17 cellular contexts compared by ENCODE assay signal in the genomic region with DNA sequence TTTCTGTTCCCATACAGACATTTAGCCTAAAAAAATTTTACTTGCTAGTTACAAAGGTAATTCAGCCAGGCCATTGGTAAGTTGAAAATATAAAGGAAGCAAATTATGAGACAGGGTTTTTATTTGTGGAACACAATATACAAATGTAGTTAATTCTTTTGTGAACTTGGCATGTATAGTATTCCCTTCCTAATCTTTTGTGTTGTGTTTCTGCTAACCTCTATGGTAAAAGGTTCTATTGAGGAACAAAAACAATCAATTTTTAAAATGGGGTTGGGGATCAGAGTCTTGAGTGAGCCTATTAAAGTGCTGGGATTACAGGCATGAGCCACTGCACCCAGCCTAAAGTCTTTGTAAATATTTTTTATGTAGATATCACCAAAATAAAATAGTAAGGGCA. TPM values are rescaled to one million over a fixed set of nuclear protein-coding genes. Genes with fewer than 3 reads are reported as not detected.
A peak's percentile ranks its signal among the peaks of the same experiment; 100 is the strongest.
DNase-seq lines count a peak whose midpoint lies in the region; ATAC-seq and TF ChIP-seq lines count a peak whose summit lies in the region.
"Had no signal": no experiment of that assay in that cellular context is flagged by ENCODE, and none has a peak within 500 bp of the region (broad histone marks: within the 10 kb centered on the region; RNA-seq: fewer than 3 reads in every experiment).

No MANE protein-coding gene starts in this region.

- H3K4me1 ChIP-seq in HAP-1, result peaks cover 29% of the 10 kb centered on the region
- no peaks in the 10 kb centered on the region for H3K4me1 ChIP-seq in mucosa of descending colon (ENCODE audit: low read depth)

- TF ChIP-seq CTCF in SU-DHL-6 (IDR thresholded peaks at IDR 0.05; ENCODE audit: insufficient read depth, low read length, poor library complexity, severe bottlenecking) (no peak), mucosa of descending colon (IDR thresholded peaks at IDR 0.05) (no peak)

- H3K27me3 Mint-ChIP-seq in naive B cell, result no peaks in the 10 kb centered on the region

- peak overlapping the region; percentile 29 for H3K9ac ChIP-seq in SU-DHL-6 (ENCODE audit: low read length)

- H3K9me3 Mint-ChIP-seq in naive B cell, result no peaks in the 10 kb centered on the region

- in situ Hi-C loops in HAP-1 (cut with MboI; ENCODE audit: low sequenced_read_pairs), result no loop called here

- peaks cover 14 to 16% of the 10 kb centered on the region in 2 donors for H3K36me3 Mint-ChIP-seq in naive B cell

- no peaks in the 10 kb centered on the region; the same call in 1 of the 2 replicates for H3K36me3 ChIP-seq in HAP-1 (replicated peaks)
- peaks cover 29% of the 10 kb centered on the region for H3K36me3 ChIP-seq in SU-DHL-6 (ENCODE audit: low read length)
- H3K36me3 ChIP-seq in mucosa of descending colon (ENCODE audit: low read depth), result no peaks in the 10 kb centered on the region
- H3K36me3 ChIP-seq: Peyer's patch had no signal

- no peaks in the 10 kb centered on the region for H3K27me3 ChIP-seq in HAP-1 (ENCODE audit: low read depth)
- no peaks in the 10 kb centered on the region for H3K27me3 ChIP-seq in SU-DHL-6 (ENCODE audit: low read length)
- H3K27me3 ChIP-seq: MG63, Peyer's patch had no signal

- intact Hi-C loops in Right ventricle myocardium inferior (cut with DNase I) (no loop called here), mucosa of descending colon (cut with DNase I, micrococcal nuclease) (no loop called here)

- H3K9me2 ChIP-seq in SU-DHL-6 (replicated peaks; ENCODE audit: insufficient read depth, low read length), result no peaks in the 10 kb centered on the region

- H3K79me2 ChIP-seq in SU-DHL-6 (ENCODE audit: insufficient read depth, low read length), result peaks cover 99% of the 10 kb centered on the region

- H3K9me3 ChIP-seq in HAP-1 (no peaks in the 10 kb centered on the region), SU-DHL-6 (ENCODE audit: insufficient read depth, low read length) (no peaks in the 10 kb centered on the region), mucosa of descending colon (no peaks in the 10 kb centered on the region)
- H3K9me3 ChIP-seq: MG63, Peyer's patch had no signal

- DNase-seq in HAP-1 (ENCODE audit: low spot score in 2 of 2), result peak; percentile 25 to 96
- no peak for DNase-seq in naive B cell
- no peak for DNase-seq in H4 (ENCODE audit: low spot score)
- no peak for DNase-seq in Right ventricle myocardium inferior (ENCODE audit: missing footprints)
- no peak for DNase-seq in mucosa of descending colon
- DNase-seq in stimulated activated CD4-positive, alpha-beta T cell treated with anti-CD3 and anti-CD28 coated beads, Interleukin-1b, Interleukin-23, amount 100 ng/mL, for 48 hours, result no peak
- DNase-seq: DND-41, MG63, NCI-H1048, NCI-H1436, NCI-H1930, NCI-H226, NCI-H524 treated with DMSO at 0.1 percent for 48 hours, Peyer's patch, SW 1271 had no signal

- H3K27ac Mint-ChIP-seq in naive B cell, result peak overlapping the region in 5 of 6 donors; percentile 68 to 92 (median 82)

- H3K4me3 ChIP-seq in HAP-1 (no peak overlapping the region), SU-DHL-6 (ENCODE audit: insufficient read depth, low read length, poor library complexity, severe bottlenecking) (peak overlapping the region; percentile 18), mucosa of descending colon (no peak overlapping the region)
- H3K4me3 ChIP-seq: MG63, Peyer's patch had no signal

- peaks cover 30% of the 10 kb centered on the region for H4K20me1 ChIP-seq in SU-DHL-6 (ENCODE audit: low read depth, low read length)

- H3K4me3 Mint-ChIP-seq in naive B cell, result peak overlapping the region in 6 of 8 donors; percentile 36 to 89 (median 54)

- H3K4me1 Mint-ChIP-seq in naive B cell, result peaks cover 48 to 68% (median 54%) of the 10 kb centered on the region in 3 donors

- peak overlapping the region; percentile 93 for H3K27ac ChIP-seq in SU-DHL-6 (ENCODE audit: low read depth, low read length)
- H3K27ac ChIP-seq: C4-2B had no signal

- H3F3A ChIP-seq in SU-DHL-6 (ENCODE audit: insufficient read depth), result peaks cover 93% of the 10 kb centered on the region

- H2AFZ ChIP-seq in SU-DHL-6 (ENCODE audit: low read depth, low read length, severe bottlenecking), result no peak overlapping the region

- peak overlapping the region; percentile 77 for H3K4me2 ChIP-seq in SU-DHL-6 (ENCODE audit: low read depth, low read length, poor library complexity, severe bottlenecking)

- ATAC-seq in naive B cell (ENCODE audit: low read depth in 2 of 2) (no peak), Right ventricle myocardium inferior (no peak), mucosa of descending colon (no peak)

RNA-seq across cellular contexts. Expression of gene SWAP70, which starts 14.1 kb away (rescaled TPM):
- 100 to 1,000 TPM; 239 to 378 (median 304) TPM for polyA plus RNA-seq in naive B cell (ENCODE audit: low read depth in 6 of 6)
- total RNA-seq in H4 (2014; rRNA removed; shearing (Covaris generic)), result 12.4 and 14.3 TPM in 2 replicates
- total RNA-seq in Right ventricle myocardium inferior, result 22.6 TPM
- total RNA-seq in mucosa of descending colon, result 10 to 100 TPM; 16.0 to 29.1 (median 19.7) TPM

Comparison
In these comparisons a context has a peak if more than half of its experiments do, and no peak if none do; other contexts are left out.
1. DNase-seq: peak in HAP-1 (2 of 2); none in naive B cell (single experiment), H4 (single experiment), Right ventricle myocardium inferior (single experiment), mucosa of descending colon (0 of 3) and stimulated activated CD4-positive, alpha-beta T cell treated with anti-CD3 and anti-CD28 coated beads, Interleukin-1b, Interleukin-23, amount 100 ng/mL, for 48 hours (single experiment).